14 cellular contexts compared by ENCODE assay signal in genomic region chr9:36030871-36031270, GRCh38. TPM values are rescaled to one million over a fixed set of nuclear protein-coding genes. Genes with fewer than 3 reads are reported as not detected.
DNase-seq lines count a peak whose midpoint lies in the region; ATAC-seq, FAIRE-seq and TF ChIP-seq lines count a peak whose summit lies in the region.
"Had no signal": no experiment of that assay in that cellular context is flagged by ENCODE, and none has a peak within 500 bp of the region (broad histone marks: within the 10 kb centered on the region; RNA-seq: fewer than 3 reads in every experiment).

No MANE protein-coding gene starts in this region.

- H3K4me3 ChIP-seq in aorta (ENCODE audit: low read length in 2 of 2): no peak overlapping the region
- H3K4me3 ChIP-seq: A549 had no signal

- intact Hi-C loops in aorta (cut with DNase I): no loop called here

- no peaks in the 10 kb centered on the region for H3K27me3 Mint-ChIP-seq in osteocyte (ENCODE audit: unreplicated experiment)

- no peaks in the 10 kb centered on the region for H3K4me1 ChIP-seq in aorta (ENCODE audit: control insufficient read depth in 1 of 2, insufficient read depth in 2 of 2, low read length in 2 of 2)

- no peaks in the 10 kb centered on the region for H3K27me3 ChIP-seq in aorta (ENCODE audit: control insufficient read depth in 1 of 2, insufficient read depth in 2 of 2, low read length in 1 of 2)

- H3K36me3 ChIP-seq in aorta (ENCODE audit: control insufficient read depth in 1 of 2, insufficient read depth in 2 of 2, low read length in 1 of 2): no peaks in the 10 kb centered on the region

- H3K27ac Mint-ChIP-seq in osteocyte (ENCODE audit: unreplicated experiment): peak overlapping the region; percentile 56
- H3K27ac Mint-ChIP-seq: IgD-negative memory B cell had no signal

- no peak overlapping the region for H3K27ac ChIP-seq in aorta (ENCODE audit: low read depth in 1 of 2, low read length in 2 of 2)
- H3K27ac ChIP-seq: A549 had no signal

- H3K36me3 Mint-ChIP-seq in osteocyte (ENCODE audit: unreplicated experiment): no peaks in the 10 kb centered on the region
- H3K36me3 Mint-ChIP-seq: CD4-positive, CD25-positive, alpha-beta regulatory T cell had no signal

- H3K9me3 Mint-ChIP-seq in osteocyte (ENCODE audit: unreplicated experiment): no peaks in the 10 kb centered on the region
- H3K9me3 Mint-ChIP-seq: IgD-negative memory B cell had no signal

- ATAC-seq in aorta (ENCODE audit: low FRiP score): no peak
- ATAC-seq: A549 had no signal

- peaks cover 20% of the 10 kb centered on the region for H3K4me1 Mint-ChIP-seq in osteocyte (ENCODE audit: unreplicated experiment)

- FAIRE-seq in endometrium (lab: Jason Lieb, UNC): peak; percentile 31
- FAIRE-seq: A549, GM19239, H54 had no signal

- TF ChIP-seq CTCF in osteocyte (IDR thresholded peaks at IDR 0.05): no peak

- peak; percentile 67 for DNase-seq in HCEC 1CT
- no peak for DNase-seq in osteocyte (ENCODE audit: extremely low spot score, unreplicated experiment)
- no peak for DNase-seq in aorta
- no peak for DNase-seq in NCI-H345 treated with DMSO at 0.1 percent for 48 hours (lab: John Stamatoyannopoulos, UW; ENCODE audit: unreplicated experiment)
- DNase-seq in NCI-H748 (lab: John Stamatoyannopoulos, UW; ENCODE audit: unreplicated experiment): no peak
- DNase-seq: CD4-positive, CD25-positive, alpha-beta regulatory T cell; DMS53; GF-D8 had no signal

- H3K9me3 ChIP-seq in aorta (ENCODE audit: control insufficient read depth, low read length): no peaks in the 10 kb centered on the region
- H3K9me3 ChIP-seq: A549 had no signal

- 75 to 82% methylated on average over 3 of the region's 3 CpGs for WGBS in aorta, 2 donors

- no peak overlapping the region for H3K4me3 Mint-ChIP-seq in osteocyte (ENCODE audit: unreplicated experiment)
- H3K4me3 Mint-ChIP-seq: CD4-positive, CD25-positive, alpha-beta regulatory T cell; IgD-negative memory B cell had no signal

RNA-seq across cellular contexts. Expression of gene RECK, which starts 5.8 kb away (rescaled TPM):
- 25.7 and 27.1 TPM in 2 replicates for total RNA-seq in osteocyte
- total RNA-seq in aorta: 10 to 100 TPM; 28.9 to 34.1 TPM
- polyA plus RNA-seq in aorta: 10 to 100 TPM in 1 of 2 donors, 1 to 10 TPM in 1; 6.0 to 19.9 TPM
- total RNA-seq: HT-29 had no signal
